Comparison of ENCODE assay signal across 8 cellular contexts in the genomic region with DNA sequence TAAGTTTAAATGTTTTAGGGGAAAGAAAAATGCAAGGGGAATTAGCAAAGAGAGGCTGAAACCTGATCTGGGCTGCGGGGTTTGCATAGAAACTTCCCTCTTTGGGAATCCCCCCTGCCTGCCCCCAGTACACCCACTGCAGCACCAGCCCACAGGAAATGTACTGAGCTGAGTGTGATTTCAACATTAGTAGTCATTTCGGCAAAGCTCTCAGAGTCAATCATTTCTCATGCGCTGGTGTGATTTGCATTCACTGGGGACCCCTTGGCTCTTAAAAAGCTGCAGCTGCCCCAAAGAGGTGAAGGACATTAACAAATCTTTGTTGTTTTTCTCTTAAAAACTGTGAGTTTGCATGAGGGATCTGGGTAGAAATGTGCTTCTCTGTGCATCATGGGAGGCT.
DNase-seq lines count a peak whose midpoint lies in the region; ATAC-seq and TF ChIP-seq lines count a peak whose summit lies in the region.

No MANE protein-coding gene starts in this region.

- peak; percentile 79 for ATAC-seq in HG02763 (IDR thresholded peaks at IDR 0.05; ENCODE audit: unreplicated experiment)

- H3K4me3 ChIP-seq in Loucy (ENCODE audit: low read length, poor library complexity, severe bottlenecking) = no peak overlapping the region

- H3K9me3 ChIP-seq in Loucy (ENCODE audit: insufficient read depth, low read depth, low read length) = no peaks in the 10 kb centered on the region

- H3K36me3 Mint-ChIP-seq in activated naive CD4-positive, alpha-beta T cell treated with anti-CD3 and anti-CD28 coated beads for 36 hours (ENCODE audit: low read depth) = no peaks in the 10 kb centered on the region

- no peaks in the 10 kb centered on the region for H3K36me3 ChIP-seq in Loucy (ENCODE audit: insufficient read depth, low read length)

- peak overlapping the region; percentile 40 for H3K4me2 ChIP-seq in Loucy (ENCODE audit: low read depth, low read length, poor library complexity, severe bottlenecking)

- H3F3A ChIP-seq in Loucy (ENCODE audit: low read depth) = no peaks in the 10 kb centered on the region

- CTCF ChIA-PET in activated naive CD4-positive, alpha-beta T cell treated with anti-CD3 and anti-CD28 coated beads for 36 hours (lab: Charles Lee) = interaction anchor here (0.7 kb wide), 1 partner anchor 561 kb away, joined by 3 read pairs; no protein-coding TSS in a partner anchor

- H3K27me3 ChIP-seq in Loucy (ENCODE audit: insufficient read depth, low read length, poor library complexity, severe bottlenecking) = no peaks in the 10 kb centered on the region

- TF ChIP-seq CTCF in Loucy (conservative IDR thresholded peaks at IDR 0.05; ENCODE audit: low read length) = no peak

- H3K4me1 Mint-ChIP-seq in activated naive CD4-positive, alpha-beta T cell treated with anti-CD3 and anti-CD28 coated beads for 36 hours (ENCODE audit: low read depth) = no peaks in the 10 kb centered on the region

- no peaks in the 10 kb centered on the region for H4K20me1 ChIP-seq in Loucy (ENCODE audit: insufficient read depth, low read length, poor library complexity, severe bottlenecking)

- intact Hi-C loops in activated naive CD4-positive, alpha-beta T cell treated with anti-CD3 and anti-CD28 coated beads for 36 hours (cut with micrococcal nuclease) = no loop called here

- H3K4me1 ChIP-seq in Loucy (ENCODE audit: insufficient read depth, low read length, poor library complexity, severe bottlenecking) = no peaks in the 10 kb centered on the region

- H3K9me3 Mint-ChIP-seq in activated naive CD4-positive, alpha-beta T cell treated with anti-CD3 and anti-CD28 coated beads for 36 hours = no peaks in the 10 kb centered on the region

- no peaks in the 10 kb centered on the region for H3K9me2 ChIP-seq in Loucy (replicated peaks; ENCODE audit: low read depth, low read length)

- no peak overlapping the region for H3K9ac ChIP-seq in Loucy (ENCODE audit: low read depth, low read length, poor library complexity, severe bottlenecking)

- H2AFZ ChIP-seq in Loucy (ENCODE audit: low read length) = peak overlapping the region; percentile 66

- H3K79me2 ChIP-seq in Loucy (ENCODE audit: insufficient read depth, low read length) = no peaks in the 10 kb centered on the region

- H3K4me3 Mint-ChIP-seq in activated naive CD4-positive, alpha-beta T cell treated with anti-CD3 and anti-CD28 coated beads for 36 hours = no peak overlapping the region

- peaks cover 3% of the 10 kb centered on the region for H3K27me3 Mint-ChIP-seq in activated naive CD4-positive, alpha-beta T cell treated with anti-CD3 and anti-CD28 coated beads for 36 hours (ENCODE audit: low read depth)

- no peak overlapping the region for H3K27ac Mint-ChIP-seq in activated naive CD4-positive, alpha-beta T cell treated with anti-CD3 and anti-CD28 coated beads for 36 hours

- DNase-seq in activated naive CD4-positive, alpha-beta T cell treated with anti-CD3 and anti-CD28 coated beads for 36 hours = peak; percentile 5
- DNase-seq in activated naive CD4-positive, alpha-beta T cell (lab: John Stamatoyannopoulos, UW) = no peak
- DNase-seq in cerebellum (ENCODE audit: low spot score) = no peak
- DNase-seq in T-helper 9 cell = no peak
- DNase-seq in NCI-H524 (lab: John Stamatoyannopoulos, UW) = no peak
- DNase-seq in inferior parietal cortex (ENCODE audit: extremely low spot score) = no peak
